Comparison of ENCODE assay signal across 14 cellular contexts in the genomic region with DNA sequence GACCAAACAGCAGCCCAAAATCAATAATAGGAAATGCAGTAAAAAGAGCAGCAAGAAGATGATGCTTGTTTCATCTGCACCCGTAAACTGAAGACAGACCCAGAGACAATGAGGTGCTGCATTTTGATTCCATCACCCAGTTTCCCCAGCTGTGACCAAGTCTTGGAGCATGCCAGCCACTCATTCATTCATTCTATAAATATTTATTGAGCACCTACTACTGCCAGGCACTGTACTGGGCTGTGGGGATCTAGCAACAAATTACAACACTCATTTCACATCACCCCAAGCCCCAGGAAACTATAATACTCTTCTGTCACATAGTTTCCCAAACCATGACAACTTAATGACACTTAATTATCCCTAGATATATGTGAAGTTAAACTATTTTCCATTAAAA.
DNase-seq lines count a peak whose midpoint lies in the region; TF ChIP-seq lines count a peak whose summit lies in the region.
"Had no signal": no experiment of that assay in that cellular context is flagged by ENCODE, and none has a peak within 500 bp of the region (broad histone marks: within the 10 kb centered on the region; RNA-seq: fewer than 3 reads in every experiment).

No MANE protein-coding gene starts in this region.

- H3K27ac Mint-ChIP-seq in Calu3 (ENCODE audit: unreplicated experiment) (peak overlapping the region; percentile 74), progenitor cell of endocrine pancreas (peak overlapping the region; percentile 31)
- H3K27ac Mint-ChIP-seq: B cell; CD8-positive, alpha-beta T cell had no signal

- H3K27me3 Mint-ChIP-seq in Calu3 (ENCODE audit: unreplicated experiment) (no peaks in the 10 kb centered on the region), progenitor cell of endocrine pancreas (no peaks in the 10 kb centered on the region)
- H3K27me3 Mint-ChIP-seq: B cell had no signal

- TF ChIP-seq CTCF in Calu3 (IDR thresholded peaks at IDR 0.05; ENCODE audit: unreplicated experiment) = no peak
- no peak for TF ChIP-seq CTCF in progenitor cell of endocrine pancreas (IDR thresholded peaks at IDR 0.05; ENCODE audit: unreplicated experiment)

- H3K36me3 Mint-ChIP-seq in Calu3 (ENCODE audit: insufficient read depth, unreplicated experiment) = peaks cover 8% of the 10 kb centered on the region
- H3K36me3 Mint-ChIP-seq in progenitor cell of endocrine pancreas (ENCODE audit: insufficient read depth) = peaks cover 21% of the 10 kb centered on the region
- H3K36me3 Mint-ChIP-seq: CD8-positive, alpha-beta T cell had no signal

- intact Hi-C loops in Calu3 (cut with micrococcal nuclease; ENCODE audit: unreplicated experiment) = loop anchor here (2.0 kb wide), 1 partner anchor 63 kb away; no protein-coding TSS in a partner anchor

- H3K4me1 Mint-ChIP-seq in Calu3 (ENCODE audit: low read depth, unreplicated experiment) = peaks cover 29% of the 10 kb centered on the region
- H3K4me1 Mint-ChIP-seq in progenitor cell of endocrine pancreas (ENCODE audit: low read depth) = peaks cover 23% of the 10 kb centered on the region
- H3K4me1 Mint-ChIP-seq: B cell had no signal

- no TSS peak for BruUV-seq in Calu3 (replicated peaks; lab: Mats Ljungman, UMichigan)

- peak; percentile 19 for DNase-seq in NCI-H146 (lab: John Stamatoyannopoulos, UW)
- no peak for DNase-seq in NCI-H146 treated with DMSO at 0.1 percent for 48 hours (lab: John Stamatoyannopoulos, UW; ENCODE audit: unreplicated experiment)
- DNase-seq in Calu3 = no peak
- peak; percentile 38 for DNase-seq in NCI-H69 (lab: John Stamatoyannopoulos, UW)
- DNase-seq in progenitor cell of endocrine pancreas (ENCODE audit: low spot score, unreplicated experiment) = no peak
- no peak for DNase-seq in NCI-H2227 (lab: John Stamatoyannopoulos, UW; ENCODE audit: unreplicated experiment)
- DNase-seq in T-helper 1 cell = no peak
- DNase-seq: 8988T; CD8-positive, alpha-beta T cell; DMS53; DND-41; EL; IMR-90 had no signal

- H3K4me3 Mint-ChIP-seq in Calu3 (ENCODE audit: low read depth, unreplicated experiment) (no peak overlapping the region), progenitor cell of endocrine pancreas (ENCODE audit: low read depth) (no peak overlapping the region)
- H3K4me3 Mint-ChIP-seq: B cell; CD8-positive, alpha-beta T cell had no signal

- H3K9me3 Mint-ChIP-seq in Calu3 (ENCODE audit: low read depth, unreplicated experiment) (no peaks in the 10 kb centered on the region), progenitor cell of endocrine pancreas (ENCODE audit: low read depth) (no peaks in the 10 kb centered on the region)
- H3K9me3 Mint-ChIP-seq: CD8-positive, alpha-beta T cell had no signal

- CTCF ChIA-PET in Calu3 (lab: Charles Lee) = no interaction called here

Comparison
In these comparisons a context has a peak if more than half of its experiments do, and no peak if none do; other contexts are left out.
1. DNase-seq: peak in NCI-H146 (single experiment) and NCI-H69 (single experiment); none in NCI-H146 treated with DMSO at 0.1 percent for 48 hours (single experiment), Calu3 (single experiment), progenitor cell of endocrine pancreas (single experiment), NCI-H2227 (single experiment) and T-helper 1 cell (0 of 5).